Comparison of ENCODE assay signal across 8 cellular contexts in genomic region chr7:30505174-30505697, GRCh38. TPM values are rescaled to one million over a fixed set of nuclear protein-coding genes. Genes with fewer than 3 reads are reported as not detected.
A peak's percentile ranks its signal among the peaks of the same experiment; 100 is the strongest.
DNase-seq lines count a peak whose midpoint lies in the region; ATAC-seq, FAIRE-seq and TF ChIP-seq lines count a peak whose summit lies in the region.

No MANE protein-coding gene starts in this region.

- peaks cover 35% of the 10 kb centered on the region for H3K79me2 ChIP-seq in GM12878 (ENCODE audit: control insufficient read depth, insufficient read depth, low read length)

- H3K9me3 ChIP-seq in GM12878 (replicated peaks; ENCODE audit: control insufficient read depth, insufficient read depth, low read length) (no peaks in the 10 kb centered on the region; the same call in 2 of the 3 replicates), mesodermal cell (ENCODE audit: control insufficient read depth, low read length) (no peaks in the 10 kb centered on the region)

- H3K4me3 ChIP-seq in GM12878 (peak overlapping the region; percentile 71), mesodermal cell (ENCODE audit: extremely low read depth, insufficient read depth, low read length, poor library complexity, severe bottlenecking) (peak overlapping the region; percentile 79)

- RAD21 ChIA-PET in GM12878 (lab: Charles Lee; ENCODE audit: unreplicated experiment): interaction anchor here (1.0 to 1.5 kb wide), 3 partner anchors 28 to 109 kb away, joined by 3 to 4 read pairs (median 3); no protein-coding TSS in a partner anchor

- TF ChIP-seq CTCF in GM12878 (IDR thresholded peaks at IDR 0.05 in 2 of 3, conservative IDR thresholded peaks at IDR 0.05 in 1 of 3; ENCODE audit: control insufficient read depth in 2 of 3, extremely low read depth in 1 of 3, insufficient read depth in 1 of 3, low read depth in 3 of 3, low read length in 3 of 3): 0 out of 6 replicates have a peak, but pooled peaks of 1 of the 3 experiments have one; percentile 5

- H2AFZ ChIP-seq in GM12878 (ENCODE audit: control insufficient read depth, low read depth, low read length): peak overlapping the region; percentile 98

- TF ChIP-seq EP300 in GM12878 (IDR thresholded peaks at IDR 0.05; ENCODE audit: borderline replicate concordance in 1 of 2, control insufficient read depth in 1 of 2, low read depth in 2 of 2, low read length in 2 of 2): no peak

- WGBS in GM12878 (ENCODE audit: insufficient coverage, insufficient replicate concordance, low lambda C conversion rate, missing lambda C conversion rate): 7% methylated on average over 19 of the region's 19 CpGs
- WGBS in mesodermal cell (ENCODE audit: insufficient coverage in 2 of 2), 2 experiments: 92 to 94% methylated on average over 15 to 16 of the region's 19 CpGs

- in situ Hi-C loops in GM12878 (cut with MboI): no loop called here

- ATAC-seq in GM18499 (IDR thresholded peaks at IDR 0.05; ENCODE audit: insufficient read depth, unreplicated experiment): peak; percentile 2
- ATAC-seq in HG03439 (IDR thresholded peaks at IDR 0.05; ENCODE audit: unreplicated experiment): peak; percentile 23
- no peak for ATAC-seq in GM12878
- no peak for ATAC-seq in GM18868 (IDR thresholded peaks at IDR 0.05; ENCODE audit: unreplicated experiment)
- ATAC-seq in GM21737 (IDR thresholded peaks at IDR 0.05; ENCODE audit: unreplicated experiment): no peak

- CTCF ChIA-PET in GM12878 (lab: Yijun Ruan, JAX): interaction anchor here (0.6 to 8.7 kb wide), 4 partner anchors 44 to 341 kb away, joined by 3 to 108 read pairs (median 4); no protein-coding TSS in a partner anchor

- no peaks in the 10 kb centered on the region for H4K20me1 ChIP-seq in GM12878 (ENCODE audit: control insufficient read depth, insufficient read depth)

- no peak for FAIRE-seq in GM12878 (lab: Jason Lieb, UNC)

- no peaks in the 10 kb centered on the region for H3K27me3 ChIP-seq in GM12878 (replicated peaks in 1 of 2; ENCODE audit: control insufficient read depth in 2 of 2, insufficient read depth in 2 of 2, low read length in 1 of 2)

- POLR2A ChIA-PET in GM12878 (lab: Charles Lee): interaction anchor here (0.6 to 0.9 kb wide), 2 partner anchors 15 to 183 kb away, joined by 3 to 4 read pairs; no protein-coding TSS in a partner anchor

- SMC1A ChIA-PET in GM12878 (lab: Charles Lee; ENCODE audit: uncharacterized antibody, unreplicated experiment): interaction anchor here (0.7 to 1.4 kb wide), 5 partner anchors 12 to 36 kb away, joined by 3 read pairs; partner anchors contain the start of gene NOD1

- no peak for TF ChIP-seq RAD21 in GM12878 (IDR thresholded peaks at IDR 0.05; ENCODE audit: insufficient read depth, low read depth, low read length)

- peak overlapping the region; percentile 86 for H3K9ac ChIP-seq in GM12878 (ENCODE audit: control insufficient read depth, insufficient read depth, low read length)

- BruUV-seq in GM12878 (replicated peaks; lab: Mats Ljungman, UMichigan): TSS peak; percentile 95

- no peak for TF ChIP-seq POLR2A in GM12878 (IDR thresholded peaks at IDR 0.05; ENCODE audit: low read depth, low read length)

- H3K4me1 ChIP-seq in GM12878 (ENCODE audit: control insufficient read depth, insufficient read depth, low read length) (peaks cover 6% of the 10 kb centered on the region; the same call in 1 of the 2 replicates), mesodermal cell (ENCODE audit: control insufficient read depth, insufficient read depth, low read length, poor library complexity, severe bottlenecking) (no peaks in the 10 kb centered on the region)

- no peaks in the 10 kb centered on the region for H3K36me3 ChIP-seq in GM12878 (ENCODE audit: control insufficient read depth in 2 of 2, insufficient read depth in 2 of 2, low read length in 1 of 2)
- peaks cover 6% of the 10 kb centered on the region for H3K36me3 ChIP-seq in mesodermal cell (ENCODE audit: control insufficient read depth, insufficient read depth, low read length)

- DNase-seq in GM12878 (ENCODE audit: low read depth, low spot score): no peak
- DNase-seq in A172 (ENCODE audit: low spot score): no peak
- no peak for DNase-seq in NCI-H1417 (lab: John Stamatoyannopoulos, UW)

- peak overlapping the region; percentile 95 for H3K4me2 ChIP-seq in GM12878 (ENCODE audit: control insufficient read depth, insufficient read depth)

- peak overlapping the region; percentile 82 for H3K27ac ChIP-seq in GM12878 (ENCODE audit: control insufficient read depth, insufficient read depth)
- no peak overlapping the region for H3K27ac ChIP-seq in mesodermal cell (ENCODE audit: low read depth, low read length, severe bottlenecking)

- intact Hi-C loops in GM12878 (cut with micrococcal nuclease; ENCODE audit: unreplicated experiment): loop anchor here (2.0 kb wide), 1 partner anchor 220 kb away; the partner anchor contains the start of gene ZNRF2

TF ChIP-seq in GM12878, 131 proteins besides CTCF, POLR2A, EP300 and RAD21 (continues in another document):
- TF ChIP-seq NRF1 (conservative IDR thresholded peaks at IDR 0.05; ENCODE audit: low read depth, low read length): peak; percentile 2; the same call in 1 of the 2 replicates
- TF ChIP-seq SKIL (IDR thresholded peaks at IDR 0.05; ENCODE audit: low read depth, poor library complexity, severe bottlenecking): peak; percentile 6
- 0 out of 2 replicates have a peak, but pooled peaks have one; percentile 16 for TF ChIP-seq GATAD2B (conservative IDR thresholded peaks at IDR 0.05; ENCODE audit: low read depth)
- TF ChIP-seq SREBF2 (IDR thresholded peaks at IDR 0.05; ENCODE audit: low read length): no peak

RNA-seq across cellular contexts. Expression of gene GGCT, which starts 0.6 kb away (rescaled TPM):
- 8.6 and 9.7 TPM in 2 replicates for total RNA-seq in GM12878 (2013; cell fraction: nucleolus; rRNA removed)
- total RNA-seq in GM12878 (2014; rRNA removed) (61.5 and 71.9 TPM in 2 replicates), GM12878 (2014; rRNA removed; fragmentation: Illumina TruSeq; extraction: Trizol) (78.9 and 86.1 TPM in 2 replicates), GM12878 (2021) (59.1 and 65.2 TPM in 2 replicates)
- 25.1 TPM for polyA plus RNA-seq in GM12878 (2011; ENCODE audit: low read depth)
- polyA plus RNA-seq in GM12878 (2011; rRNA removed) (57.0 and 91.2 TPM in 2 replicates), GM12878 (2014; fragmentation: Illumina TruSeq; extraction: Trizol) (87.6 and 115 TPM in 2 replicates), GM12878 (2014; fragmentation: Nextera tagmentation; extraction: Ambion mirVana) (100 to 1,000 TPM; 168 to 215 TPM), GM12878 (2014; rRNA removed) (92.7 and 96.9 TPM in 2 replicates), GM12878 (2016; fragmentation: Nextera tagmentation; extraction: Ambion mirVana) (100 to 1,000 TPM; 108 to 112 TPM)
- polyA plus RNA-seq in GM12878 (2011; cell fraction: cytosol; rRNA removed): 26.8 and 36.3 TPM in 2 replicates
- 21.6 and 23.1 TPM in 2 replicates for polyA plus RNA-seq in GM12878 (2011; cell fraction: nucleus; rRNA removed)
- 52.8 and 53.0 TPM in 2 replicates for polyA plus RNA-seq in GM12878 (2012)
- 5.9 and 10.8 TPM in 2 replicates for polyA minus RNA-seq in GM12878 (2011; rRNA and poly(A)+ RNA removed)
- polyA minus RNA-seq in GM12878 (2011; cell fraction: cytosol; rRNA and poly(A)+ RNA removed): 8.7 and 10.1 TPM in 2 replicates
- polyA minus RNA-seq in GM12878 (2011; cell fraction: nucleus; rRNA and poly(A)+ RNA removed): 9.2 and 13.8 TPM in 2 replicates
- 25.3 TPM for polyA plus RNA-seq in mesodermal cell (2013, experiment 1 of 2)
- 29.0 TPM for polyA plus RNA-seq in mesodermal cell (2013, experiment 2 of 2)
- 121 and 147 TPM in 2 replicates for total RNA-seq in A172 (2014; rRNA removed; shearing (Covaris generic))

RNA-seq across cellular contexts. Expression of gene NOD1, which starts 26.7 kb away (rescaled TPM):
- 71.2 and 81.8 TPM in 2 replicates for total RNA-seq in GM12878 (2013; cell fraction: nucleolus; rRNA removed)
- total RNA-seq in GM12878 (2014; rRNA removed) (8.8 and 9.3 TPM in 2 replicates), GM12878 (2014; rRNA removed; fragmentation: Illumina TruSeq; extraction: Trizol) (8.4 and 9.0 TPM in 2 replicates), GM12878 (2021) (13.7 and 14.6 TPM in 2 replicates)
- polyA plus RNA-seq in GM12878 (2011; ENCODE audit: low read depth): 3.5 TPM
- polyA plus RNA-seq in GM12878 (2011; rRNA removed) (12.0 and 13.8 TPM in 2 replicates), GM12878 (2014; fragmentation: Illumina TruSeq; extraction: Trizol) (10.7 and 11.5 TPM in 2 replicates), GM12878 (2014; fragmentation: Nextera tagmentation; extraction: Ambion mirVana) (1 to 10 TPM; 1.8 to 2.2 TPM), GM12878 (2014; rRNA removed) (11.3 and 11.6 TPM in 2 replicates), GM12878 (2016; fragmentation: Nextera tagmentation; extraction: Ambion mirVana) (1 to 10 TPM; 6.4 to 8.4 TPM)
- polyA plus RNA-seq in GM12878 (2011; cell fraction: cytosol; rRNA removed): 8.8 and 10.8 TPM in 2 replicates
- polyA plus RNA-seq in GM12878 (2011; cell fraction: nucleus; rRNA removed): 27.2 and 31.4 TPM in 2 replicates
- 4.8 and 5.5 TPM in 2 replicates for polyA plus RNA-seq in GM12878 (2012)
- polyA minus RNA-seq in GM12878 (2011; rRNA and poly(A)+ RNA removed): 13.2 and 20.8 TPM in 2 replicates
- 4.9 and 6.3 TPM in 2 replicates for polyA minus RNA-seq in GM12878 (2011; cell fraction: cytosol; rRNA and poly(A)+ RNA removed)
- polyA minus RNA-seq in GM12878 (2011; cell fraction: nucleus; rRNA and poly(A)+ RNA removed): 17.0 and 23.8 TPM in 2 replicates
- 9.5 TPM for polyA plus RNA-seq in mesodermal cell (2013, experiment 1 of 2)
- 9.4 TPM for polyA plus RNA-seq in mesodermal cell (2013, experiment 2 of 2)
- total RNA-seq in A172 (2014; rRNA removed; shearing (Covaris generic)): 5.2 and 5.3 TPM in 2 replicates

Comparison
In these comparisons a context has a peak if more than half of its experiments do, and no peak if none do; other contexts are left out.
1. ATAC-seq: peak in GM18499 (single experiment) and HG03439 (single experiment); none in GM12878 (single experiment), GM18868 (single experiment) and GM21737 (single experiment).